Comparison of ENCODE assay signal across 8 cellular contexts in genomic region chr5:76082790-76083554, GRCh38. TPM values are rescaled to one million over a fixed set of nuclear protein-coding genes. Genes with fewer than 3 reads are reported as not detected.
DNase-seq lines count a peak whose midpoint lies in the region; ATAC-seq and TF ChIP-seq lines count a peak whose summit lies in the region.

A gene with protein sequence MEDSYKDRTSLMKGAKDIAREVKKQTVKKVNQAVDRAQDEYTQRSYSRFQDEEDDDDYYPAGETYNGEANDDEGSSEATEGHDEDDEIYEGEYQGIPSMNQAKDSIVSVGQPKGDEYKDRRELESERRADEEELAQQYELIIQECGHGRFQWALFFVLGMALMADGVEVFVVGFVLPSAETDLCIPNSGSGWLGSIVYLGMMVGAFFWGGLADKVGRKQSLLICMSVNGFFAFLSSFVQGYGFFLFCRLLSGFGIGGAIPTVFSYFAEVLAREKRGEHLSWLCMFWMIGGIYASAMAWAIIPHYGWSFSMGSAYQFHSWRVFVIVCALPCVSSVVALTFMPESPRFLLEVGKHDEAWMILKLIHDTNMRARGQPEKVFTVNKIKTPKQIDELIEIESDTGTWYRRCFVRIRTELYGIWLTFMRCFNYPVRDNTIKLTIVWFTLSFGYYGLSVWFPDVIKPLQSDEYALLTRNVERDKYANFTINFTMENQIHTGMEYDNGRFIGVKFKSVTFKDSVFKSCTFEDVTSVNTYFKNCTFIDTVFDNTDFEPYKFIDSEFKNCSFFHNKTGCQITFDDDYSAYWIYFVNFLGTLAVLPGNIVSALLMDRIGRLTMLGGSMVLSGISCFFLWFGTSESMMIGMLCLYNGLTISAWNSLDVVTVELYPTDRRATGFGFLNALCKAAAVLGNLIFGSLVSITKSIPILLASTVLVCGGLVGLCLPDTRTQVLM (plus strand): TSS chr5:76083383. CDS start chr5:76131751, 48,368 bp downstream.

- CTCF ChIA-PET in Calu3 (lab: Charles Lee): no interaction called here
- CTCF ChIA-PET in activated naive CD4-positive, alpha-beta T cell treated with anti-CD3 and anti-CD28 coated beads, Interleukin-2, amount 10 ng/mL, durations not matched to agents 7 days and 5 days (lab: Charles Lee): no interaction called here

- H3K27ac ChIP-seq in KMS-11 (no peak within 1 kb of the TSS), SJCRH30 (no peak within 1 kb of the TSS)

- peaks cover 12% of the 10 kb centered on the region for H3K4me1 Mint-ChIP-seq in Calu3 (ENCODE audit: low read depth, unreplicated experiment)
- H3K4me1 Mint-ChIP-seq in activated naive CD4-positive, alpha-beta T cell treated with anti-CD3 and anti-CD28 coated beads, Interleukin-2, amount 10 ng/mL, durations not matched to agents 7 days and 5 days: peaks cover 31% of the 10 kb centered on the region

- DNase-seq in Calu3: peak; percentile 39
- DNase-seq in activated naive CD4-positive, alpha-beta T cell treated with anti-CD3 and anti-CD28 coated beads, Interleukin-2, amount 10 ng/mL, durations not matched to agents 7 days and 5 days: peak; percentile 58
- peak; percentile 83 for DNase-seq in islet precursor cell
- DNase-seq in stimulated activated CD8-positive, alpha-beta memory T cell treated with anti-CD3 and anti-CD28 coated beads, Interleukin-4, amount 100 ng/mL, for 24 hours (ENCODE audit: low read depth): peak; percentile 26
- DNase-seq in SJCRH30: no peak

- H3K27ac Mint-ChIP-seq in Calu3 (ENCODE audit: unreplicated experiment): no peak within 1 kb of the TSS
- peak within 1 kb of the TSS; percentile 25 for H3K27ac Mint-ChIP-seq in activated naive CD4-positive, alpha-beta T cell treated with anti-CD3 and anti-CD28 coated beads, Interleukin-2, amount 10 ng/mL, durations not matched to agents 7 days and 5 days

- H3K27me3 ChIP-seq in KMS-11 (ENCODE audit: insufficient read depth, low read depth): no peaks in the 10 kb centered on the region; the same call in 1 of the 2 replicates
- no peaks in the 10 kb centered on the region for H3K27me3 ChIP-seq in SJCRH30

- H3K9me3 Mint-ChIP-seq in Calu3 (ENCODE audit: low read depth, unreplicated experiment): no peaks in the 10 kb centered on the region
- no peaks in the 10 kb centered on the region for H3K9me3 Mint-ChIP-seq in activated naive CD4-positive, alpha-beta T cell treated with anti-CD3 and anti-CD28 coated beads, Interleukin-2, amount 10 ng/mL, durations not matched to agents 7 days and 5 days

- H3K4me1 ChIP-seq in KMS-11 (ENCODE audit: low read depth, poor library complexity, severe bottlenecking) (no peaks in the 10 kb centered on the region), SJCRH30 (no peaks in the 10 kb centered on the region)

- BruUV-seq in Calu3 (replicated peaks; lab: Mats Ljungman, UMichigan): no TSS peak

- H3K79me2 ChIP-seq in KMS-11 (ENCODE audit: insufficient read depth, low read depth): no peaks in the 10 kb centered on the region

- peak within 1 kb of the TSS; percentile 74 for H3K4me3 Mint-ChIP-seq in Calu3 (ENCODE audit: low read depth, unreplicated experiment)
- peak within 1 kb of the TSS; percentile 62 for H3K4me3 Mint-ChIP-seq in activated naive CD4-positive, alpha-beta T cell treated with anti-CD3 and anti-CD28 coated beads, Interleukin-2, amount 10 ng/mL, durations not matched to agents 7 days and 5 days

- no peak for TF ChIP-seq CTCF in Calu3 (IDR thresholded peaks at IDR 0.05; ENCODE audit: unreplicated experiment)
- no peak for TF ChIP-seq CTCF in KMS-11 (conservative IDR thresholded peaks at IDR 0.05; ENCODE audit: low read depth, low read length)

- H4K20me1 ChIP-seq in KMS-11 (ENCODE audit: insufficient read depth): no peaks in the 10 kb centered on the region

- peaks cover 99% of the 10 kb centered on the region for H3K27me3 Mint-ChIP-seq in Calu3 (ENCODE audit: unreplicated experiment)
- H3K27me3 Mint-ChIP-seq in activated naive CD4-positive, alpha-beta T cell treated with anti-CD3 and anti-CD28 coated beads, Interleukin-2, amount 10 ng/mL, durations not matched to agents 7 days and 5 days: peaks cover 90% of the 10 kb centered on the region

- H3K4me2 ChIP-seq in KMS-11: peak within 1 kb of the TSS; percentile 92

- intact Hi-C loops in Calu3 (cut with micrococcal nuclease; ENCODE audit: unreplicated experiment): no loop called here

- ATAC-seq in GM21825 (IDR thresholded peaks at IDR 0.05; ENCODE audit: unreplicated experiment): no peak
- no peak for ATAC-seq in GM19395 (IDR thresholded peaks at IDR 0.05; ENCODE audit: unreplicated experiment)

- peak within 1 kb of the TSS; percentile 26; the same call in 1 of the 2 replicates for H3K9ac ChIP-seq in KMS-11

- peaks cover 17% of the 10 kb centered on the region for H3K36me3 Mint-ChIP-seq in Calu3 (ENCODE audit: insufficient read depth, unreplicated experiment)
- no peaks in the 10 kb centered on the region for H3K36me3 Mint-ChIP-seq in activated naive CD4-positive, alpha-beta T cell treated with anti-CD3 and anti-CD28 coated beads, Interleukin-2, amount 10 ng/mL, durations not matched to agents 7 days and 5 days

- no peak within 1 kb of the TSS for H3K4me3 ChIP-seq in KMS-11 (IDR thresholded peaks at IDR 0.05; ENCODE audit: insufficient read depth, low read depth, low read length)
- no peak within 1 kb of the TSS for H3K4me3 ChIP-seq in SJCRH30

- H3K36me3 ChIP-seq in KMS-11 (ENCODE audit: insufficient read depth) (no peaks in the 10 kb centered on the region), SJCRH30 (no peaks in the 10 kb centered on the region)

- no peaks in the 10 kb centered on the region for H3K9me3 ChIP-seq in SJCRH30 (replicated peaks)

- H2AFZ ChIP-seq in KMS-11 (ENCODE audit: low read depth): peak within 1 kb of the TSS; percentile 96

RNA-seq across cellular contexts. Expression of the gene that starts here (rescaled TPM):
- 0.88 and 0.90 TPM in 2 replicates for total RNA-seq in Calu3 (2022)
- total RNA-seq in SJCRH30 (2014; rRNA removed; shearing (Covaris generic)): not detected in 2 replicates

Comparison
In these comparisons a context has a peak if more than half of its experiments do, and no peak if none do; other contexts are left out.
1. Peak in DNase-seq in Calu3; RNA of the gene not detected or under 1 TPM.
2. DNase-seq: peak in activated naive CD4-positive, alpha-beta T cell treated with anti-CD3 and anti-CD28 coated beads, Interleukin-2, amount 10 ng/mL, durations not matched to agents 7 days and 5 days (single experiment), islet precursor cell (single experiment) and stimulated activated CD8-positive, alpha-beta memory T cell treated with anti-CD3 and anti-CD28 coated beads, Interleukin-4, amount 100 ng/mL, for 24 hours (single experiment); none in SJCRH30 (0 of 2).